Comparison of ENCODE assay signal across 15 cellular contexts in genomic region chr22:37551981-37552380, GRCh38. TPM values are rescaled to one million over a fixed set of nuclear protein-coding genes. Genes with fewer than 3 reads are reported as not detected.
DNase-seq lines count a peak whose midpoint lies in the region; ATAC-seq and TF ChIP-seq lines count a peak whose summit lies in the region.
"Had no signal": no experiment of that assay in that cellular context is flagged by ENCODE, and none has a peak within 500 bp of the region (broad histone marks: within the 10 kb centered on the region; RNA-seq: fewer than 3 reads in every experiment).

No MANE protein-coding gene starts in this region.

- TF ChIP-seq EP300 in esophagus muscularis mucosa (IDR thresholded peaks at IDR 0.05): no peak

- H3K9me3 ChIP-seq in esophagus muscularis mucosa (no peaks in the 10 kb centered on the region), mucosa of rectum (ENCODE audit: control insufficient read depth in 2 of 2, low read length in 2 of 2) (no peaks in the 10 kb centered on the region)

- DNase-seq in RWPE1 (ENCODE audit: low spot score): no peak
- DNase-seq in esophagus muscularis mucosa (ENCODE audit: extremely low spot score): no peak
- no peak for DNase-seq in substantia nigra (lab: John Stamatoyannopoulos, UW)
- DNase-seq in nucleus accumbens (lab: John Stamatoyannopoulos, UW): no peak
- no peak for DNase-seq in anterior cingulate cortex (lab: John Stamatoyannopoulos, UW)
- no peak for DNase-seq in activated CD4-positive, alpha-beta T cell treated with anti-CD3 and anti-CD28 coated beads, Interleukin-2, amount 50 U/mL, for 48 hours
- DNase-seq in stimulated activated naive B cell treated with anti-CD40 and anti-IgM and Interleukin-4, amounts not matched to agents 10 μg/mL and 1 μg/mL and 100 μg/mL, for 72 hours: no peak
- DNase-seq: activated naive CD8-positive, alpha-beta T cell treated with anti-CD3 and anti-CD28 coated beads, Interleukin-2, amount 10 ng/mL, durations not matched to agents 7 days and 5 days; effector memory CD8-positive, alpha-beta T cell; GOT3; NCI-H1436 treated with DMSO at 0.1 percent for 48 hours; NCI-H526 had no signal

- TF ChIP-seq POLR2A in esophagus muscularis mucosa (IDR thresholded peaks at IDR 0.05; ENCODE audit: low read depth): no peak

- 71% methylated on average over 5 of the region's 6 CpGs for WGBS in esophagus muscularis mucosa

- H3K36me3 ChIP-seq in esophagus muscularis mucosa (no peaks in the 10 kb centered on the region), mucosa of rectum (ENCODE audit: control insufficient read depth in 2 of 2, insufficient read depth in 2 of 2, low read length in 2 of 2) (no peaks in the 10 kb centered on the region)

- no peak overlapping the region for H3K9ac ChIP-seq in mucosa of rectum (ENCODE audit: low read depth in 1 of 2, low read length in 2 of 2)

- ATAC-seq in stimulated activated naive B cell treated with anti-CD40 and anti-IgM and Interleukin-4, amounts not matched to agents 10 μg/mL and 1 μg/mL and 100 μg/mL, for 72 hours (replicated peaks): no peak
- ATAC-seq: effector memory CD8-positive, alpha-beta T cell had no signal

- CTCF ChIA-PET in RWPE1 (lab: Yijun Ruan, JAX): interaction anchor here (0.6 kb wide), 1 partner anchor 345 kb away, joined by 3 read pairs; no protein-coding TSS in a partner anchor

- H3K27ac Mint-ChIP-seq in stimulated activated naive B cell treated with anti-CD40 and anti-IgM and Interleukin-4, amounts not matched to agents 10 μg/mL and 1 μg/mL and 100 μg/mL, for 72 hours: no peak overlapping the region
- H3K27ac Mint-ChIP-seq: B cell; effector memory CD8-positive, alpha-beta T cell; memory B cell had no signal

- peaks cover 38 to 48% of the 10 kb centered on the region in 2 donors for H3K27me3 Mint-ChIP-seq in stimulated activated naive B cell treated with anti-CD40 and anti-IgM and Interleukin-4, amounts not matched to agents 10 μg/mL and 1 μg/mL and 100 μg/mL, for 72 hours

- H3K27me3 ChIP-seq in esophagus muscularis mucosa: no peaks in the 10 kb centered on the region
- H3K27me3 ChIP-seq in mucosa of rectum (ENCODE audit: control insufficient read depth in 2 of 2, insufficient read depth in 2 of 2, low read length in 2 of 2): no peaks in the 10 kb centered on the region

- H3K4me3 Mint-ChIP-seq in stimulated activated naive B cell treated with anti-CD40 and anti-IgM and Interleukin-4, amounts not matched to agents 10 μg/mL and 1 μg/mL and 100 μg/mL, for 72 hours: no peak overlapping the region
- H3K4me3 Mint-ChIP-seq: activated naive CD8-positive, alpha-beta T cell treated with anti-CD3 and anti-CD28 coated beads, Interleukin-2, amount 10 ng/mL, durations not matched to agents 7 days and 5 days; B cell; effector memory CD8-positive, alpha-beta T cell; memory B cell had no signal

- POLR2A ChIA-PET in RWPE1 (lab: Yijun Ruan, JAX; ENCODE audit: low non-redundant PET): no interaction called here

- H3K4me1 Mint-ChIP-seq in stimulated activated naive B cell treated with anti-CD40 and anti-IgM and Interleukin-4, amounts not matched to agents 10 μg/mL and 1 μg/mL and 100 μg/mL, for 72 hours: peaks cover 0 to 6% of the 10 kb centered on the region in 2 donors
- H3K4me1 Mint-ChIP-seq: B cell had no signal

- intact Hi-C loops in esophagus muscularis mucosa (cut with DNase I): no loop called here

- peaks cover 44 to 54% (median 49%) of the 10 kb centered on the region in 4 donors for H3K4me1 ChIP-seq in esophagus muscularis mucosa
- peaks cover 14% of the 10 kb centered on the region in 2 donors for H3K4me1 ChIP-seq in mucosa of rectum (ENCODE audit: control insufficient read depth in 2 of 2, insufficient read depth in 2 of 2, low read length in 2 of 2)

- H3K9me3 Mint-ChIP-seq in stimulated activated naive B cell treated with anti-CD40 and anti-IgM and Interleukin-4, amounts not matched to agents 10 μg/mL and 1 μg/mL and 100 μg/mL, for 72 hours: no peaks in the 10 kb centered on the region
- H3K9me3 Mint-ChIP-seq: activated naive CD8-positive, alpha-beta T cell treated with anti-CD3 and anti-CD28 coated beads, Interleukin-2, amount 10 ng/mL, durations not matched to agents 7 days and 5 days; effector memory CD8-positive, alpha-beta T cell; memory B cell had no signal

- peak overlapping the region; percentile 97 for H3K27ac ChIP-seq in RWPE1
- H3K27ac ChIP-seq in esophagus muscularis mucosa (replicated peaks in 1 of 4): peak overlapping the region; percentile 50 to 72 (median 70)
- H3K27ac ChIP-seq in mucosa of rectum (ENCODE audit: low read depth in 2 of 2, low read length in 2 of 2): peak overlapping the region; percentile 53 to 58
- H3K27ac ChIP-seq in substantia nigra (ENCODE audit: low read depth, low read length, poor library complexity, severe bottlenecking): peak overlapping the region; percentile 86

- H3K36me3 Mint-ChIP-seq in stimulated activated naive B cell treated with anti-CD40 and anti-IgM and Interleukin-4, amounts not matched to agents 10 μg/mL and 1 μg/mL and 100 μg/mL, for 72 hours: no peaks in the 10 kb centered on the region
- H3K36me3 Mint-ChIP-seq: activated naive CD8-positive, alpha-beta T cell treated with anti-CD3 and anti-CD28 coated beads, Interleukin-2, amount 10 ng/mL, durations not matched to agents 7 days and 5 days; memory B cell had no signal

- no peak for TF ChIP-seq CTCF in RWPE1 (conservative IDR thresholded peaks at IDR 0.05; ENCODE audit: low read depth)
- no peak for TF ChIP-seq CTCF in esophagus muscularis mucosa (IDR thresholded peaks at IDR 0.05)

- H3K4me3 ChIP-seq in esophagus muscularis mucosa (no peak overlapping the region), mucosa of rectum (ENCODE audit: low read length in 2 of 2) (no peak overlapping the region)

RNA-seq across cellular contexts. Expression of gene CDC42EP1, which starts 8.3 kb away (rescaled TPM):
- total RNA-seq in esophagus muscularis mucosa: 10 to 100 TPM; 19.9 to 38.1 (median 36.7) TPM
- total RNA-seq: B cell had no signal

RNA-seq across cellular contexts. Expression of gene LGALS2, which starts 27.9 kb away (rescaled TPM):
- not detected for total RNA-seq in esophagus muscularis mucosa
- total RNA-seq: activated naive CD8-positive, alpha-beta T cell treated with anti-CD3 and anti-CD28 coated beads, Interleukin-2, amount 10 ng/mL, durations not matched to agents 7 days and 5 days; B cell had no signal

RNA-seq across cellular contexts. Expression of gene CARD10, which starts 32.8 kb away (rescaled TPM):
- total RNA-seq in esophagus muscularis mucosa: 10 to 100 TPM in 2 of 4 donors, 1 to 10 TPM in 2; 6.0 to 15.3 (median 8.8) TPM
- total RNA-seq: B cell had no signal

RNA-seq across cellular contexts. Expression of gene GGA1, which starts 56.7 kb away (rescaled TPM):
- 10 to 100 TPM; 30.3 to 44.7 (median 40.9) TPM for total RNA-seq in esophagus muscularis mucosa
